Comparison of ENCODE assay signal across 16 cellular contexts in the genomic region with DNA sequence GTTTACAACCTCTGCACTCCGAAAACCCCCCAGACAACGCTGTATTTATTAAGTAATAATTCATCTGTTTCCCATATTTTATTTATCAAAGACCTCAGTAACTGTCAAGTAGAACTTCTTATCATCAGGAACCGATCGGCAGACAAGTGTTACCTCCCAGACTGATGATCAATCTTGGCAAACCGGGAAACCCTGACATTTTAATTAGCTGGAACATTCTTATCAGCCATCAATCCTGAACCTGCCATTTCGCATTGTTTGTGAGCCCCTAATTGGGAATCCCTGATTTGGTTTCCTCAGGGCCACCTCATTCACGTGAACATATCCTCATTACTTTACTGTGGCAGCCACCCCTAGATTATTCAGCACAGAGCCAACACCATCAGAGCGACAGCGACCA.
"Had no signal": no experiment of that assay in that cellular context is flagged by ENCODE, and none has a peak within 500 bp of the region (broad histone marks: within the 10 kb centered on the region; RNA-seq: fewer than 3 reads in every experiment).

No MANE protein-coding gene starts in this region.

- H3K4me3 Mint-ChIP-seq: dendritic cell treated with granulocyte-macrophage colony-stimulating factor and Interleukin-4, amounts not matched to agents 40 ng/mL and 50 ng/mL, for 4 days; nephron; stimulated activated naive B cell treated with anti-CD40 and anti-IgM and Interleukin-4, amounts not matched to agents 10 μg/mL and 1 μg/mL and 100 μg/mL, for 72 hours had no signal

- H3K27me3 Mint-ChIP-seq: dendritic cell treated with granulocyte-macrophage colony-stimulating factor and Interleukin-4, amounts not matched to agents 40 ng/mL and 50 ng/mL, for 4 days had no signal

- H3K9me3 Mint-ChIP-seq: stimulated activated naive B cell treated with anti-CD40 and anti-IgM and Interleukin-4, amounts not matched to agents 10 μg/mL and 1 μg/mL and 100 μg/mL, for 72 hours had no signal

- H3K27ac Mint-ChIP-seq: dendritic cell treated with granulocyte-macrophage colony-stimulating factor and Interleukin-4, amounts not matched to agents 40 ng/mL and 50 ng/mL, for 4 days; naive B cell; nephron; stimulated activated naive B cell treated with anti-CD40 and anti-IgM and Interleukin-4, amounts not matched to agents 10 μg/mL and 1 μg/mL and 100 μg/mL, for 72 hours had no signal

- H3K36me3 Mint-ChIP-seq: stimulated activated naive B cell treated with anti-CD40 and anti-IgM and Interleukin-4, amounts not matched to agents 10 μg/mL and 1 μg/mL and 100 μg/mL, for 72 hours had no signal

- ATAC-seq: heart left ventricle; stimulated activated naive B cell treated with anti-CD40 and anti-IgM and Interleukin-4, amounts not matched to agents 10 μg/mL and 1 μg/mL and 100 μg/mL, for 72 hours had no signal

- DNase-seq: erythroblast; hippocampal formation; kidney glomerular epithelial cell; mesendoderm; naive B cell; occipital lobe; sigmoid colon; stimulated activated CD4-positive, alpha-beta T cell treated with anti-CD3 and anti-CD28 coated beads, Interleukin-2, amount 100 ng/mL, for 24 hours; stimulated activated CD4-positive, alpha-beta T cell treated with anti-CD3 and anti-CD28 coated beads, Interleukin-4, amount 100 ng/mL, for 4 hours; stimulated activated naive B cell treated with anti-CD40 and anti-IgM and Interleukin-4, amounts not matched to agents 10 μg/mL and 1 μg/mL and 100 μg/mL, for 72 hours; stomach; substantia nigra; trophoblast cell had no signal
